Comparison of ENCODE assay signal across 39 cellular contexts in the genomic region with DNA sequence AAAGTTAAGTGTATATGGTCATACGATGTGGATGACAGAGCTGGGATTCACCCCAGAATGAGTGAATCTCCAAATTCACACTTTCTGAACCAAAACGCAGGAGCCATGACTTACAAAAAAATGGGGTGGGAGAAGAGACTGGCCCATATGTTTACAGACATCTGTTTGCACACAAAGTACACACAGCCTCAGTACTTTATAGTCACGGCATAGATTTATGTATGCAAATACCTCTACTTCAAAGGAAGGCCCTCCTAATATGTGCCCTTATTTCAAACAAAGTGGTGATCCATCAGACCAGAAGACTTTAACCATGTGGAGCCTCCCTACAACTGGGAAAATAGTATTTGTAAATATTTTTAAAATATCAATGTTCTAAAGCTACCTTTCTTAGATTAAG.
"Had no signal": no experiment of that assay in that cellular context is flagged by ENCODE, and none has a peak within 500 bp of the region (broad histone marks: within the 10 kb centered on the region; RNA-seq: fewer than 3 reads in every experiment).

No MANE protein-coding gene starts in this region.

- H3K4me3 Mint-ChIP-seq: activated CD4-positive, alpha-beta memory T cell treated with anti-CD3 and anti-CD28 coated beads, Interleukin-2, amount 10 ng/mL, durations not matched to agents 7 days and 5 days; activated CD4-positive, alpha-beta T cell treated with anti-CD3 and anti-CD28 coated beads for 36 hours; activated CD4-positive, alpha-beta T cell treated with anti-CD3 and anti-CD28 coated beads, Interleukin-2, amount 10 ng/mL, durations not matched to agents 7 days and 5 days; activated CD8-positive, alpha-beta memory T cell treated with anti-CD3 and anti-CD28 coated beads, Interleukin-2, amount 10 ng/mL, durations not matched to agents 7 days and 5 days; activated CD8-positive, alpha-beta T cell treated with anti-CD3 and anti-CD28 coated beads, Interleukin-2, amount 10 ng/mL, durations not matched to agents 7 days and 5 days; activated naive CD4-positive, alpha-beta T cell treated with anti-CD3 and anti-CD28 coated beads, Interleukin-2, amount 10 ng/mL, durations not matched to agents 7 days and 5 days; activated naive CD4-positive, alpha-beta T cell treated with anti-CD3 and anti-CD28 coated beads, Interleukin-2, amount 50 U/mL, for 24 hours; activated naive CD8-positive, alpha-beta T cell; activated naive CD8-positive, alpha-beta T cell treated with anti-CD3 and anti-CD28 coated beads, Interleukin-2, amount 10 ng/mL, durations not matched to agents 7 days and 5 days; activated naive CD8-positive, alpha-beta T cell treated with anti-CD3 and anti-CD28 coated beads, Interleukin-2, amount 50 U/mL, for 24 hours; activated T-cell treated with anti-CD3 and anti-CD28 coated beads, Interleukin-2, amount 50 U/mL, for 24 hours; brain; central memory CD8-positive, alpha-beta T cell; T-helper 1 cell treated with Interleukin-12 subunit alpha and Interleukin-12 subunit beta and Interleukin-4 antibody, amounts not matched to agents 30 μg/mL and 1 μg/mL, for 36 hours; T-helper 2 cell treated with Interferon-gamma antibody and Interleukin-4, amounts not matched to agents 5 μg/mL and 100 μg/mL, for 36 hours; WTC11 had no signal

- H3K36me3 Mint-ChIP-seq: activated naive CD8-positive, alpha-beta T cell had no signal

- DNase-seq: activated CD4-positive, alpha-beta memory T cell treated with anti-CD3 and anti-CD28 coated beads, Interleukin-2, amount 10 ng/mL, durations not matched to agents 7 days and 5 days; activated CD4-positive, alpha-beta T cell treated with anti-CD3 and anti-CD28 coated beads for 1 hour; activated CD4-positive, alpha-beta T cell treated with anti-CD3 and anti-CD28 coated beads for 36 hours; activated CD4-positive, alpha-beta T cell treated with anti-CD3 and anti-CD28 coated beads for 48 hours; activated CD4-positive, alpha-beta T cell treated with anti-CD3 and anti-CD28 coated beads, Interleukin-2, amount 10 ng/mL, durations not matched to agents 7 days and 5 days; activated CD4-positive, alpha-beta T cell treated with anti-CD3 and anti-CD28 coated beads, Interleukin-2, amount 50 U/mL, for 48 hours; activated CD4-positive, CD25-positive, alpha-beta regulatory T cell; activated CD8-positive, alpha-beta memory T cell treated with anti-CD3 and anti-CD28 coated beads for 24 hours; activated CD8-positive, alpha-beta memory T cell treated with anti-CD3 and anti-CD28 coated beads, Interleukin-2, amount 10 ng/mL, durations not matched to agents 7 days and 5 days; activated CD8-positive, alpha-beta memory T cell treated with anti-CD3 and anti-CD28 coated beads, Interleukin-2, amount 50 U/mL, for 48 hours; activated CD8-positive, alpha-beta T cell treated with anti-CD3 and anti-CD28 coated beads, Interleukin-2, amount 10 ng/mL, durations not matched to agents 7 days and 5 days; activated effector memory CD4-positive, alpha-beta T cell treated with Interleukin-2 at 50 U/mL for 16 hours; activated gamma-delta T cell; activated naive CD4-positive, alpha-beta T cell treated with anti-CD3 and anti-CD28 coated beads, Interleukin-2, amount 10 ng/mL, durations not matched to agents 7 days and 5 days; activated naive CD4-positive, alpha-beta T cell treated with Interleukin-2 at 50 U/mL for 16 hours; activated naive CD8-positive, alpha-beta T cell treated with anti-CD3 and anti-CD28 coated beads, Interleukin-2, amount 10 ng/mL, durations not matched to agents 7 days and 5 days; activated naive CD8-positive, alpha-beta T cell treated with anti-CD3 and anti-CD28 coated beads, Interleukin-2, amount 50 U/mL, for 24 hours; activated T-cell treated with anti-CD3 and anti-CD28 coated beads, Interleukin-2, amount 50 U/mL, for 24 hours; activated T-cell treated with anti-CD3 and anti-CD28 coated beads, Interleukin-2, amount 50 U/mL, for 48 hours; amygdala; anterior cingulate cortex; caudate nucleus; cerebellar nuclear complex; T-helper 2 cell; T-helper 9 cell; WERI-Rb-1 had no signal

- H3K9me3 Mint-ChIP-seq: activated CD4-positive, alpha-beta memory T cell treated with anti-CD3 and anti-CD28 coated beads, Interleukin-2, amount 10 ng/mL, durations not matched to agents 7 days and 5 days; activated naive CD4-positive, alpha-beta T cell treated with anti-CD3 and anti-CD28 coated beads, Interleukin-2, amount 10 ng/mL, durations not matched to agents 7 days and 5 days; activated naive CD4-positive, alpha-beta T cell treated with anti-CD3 and anti-CD28 coated beads, Interleukin-2, amount 50 U/mL, for 24 hours; activated naive CD8-positive, alpha-beta T cell treated with anti-CD3 and anti-CD28 coated beads, Interleukin-2, amount 10 ng/mL, durations not matched to agents 7 days and 5 days; activated naive CD8-positive, alpha-beta T cell treated with anti-CD3 and anti-CD28 coated beads, Interleukin-2, amount 50 U/mL, for 24 hours; activated T-cell treated with anti-CD3 and anti-CD28 coated beads, Interleukin-2, amount 50 U/mL, for 24 hours; activated T-helper 2 cell treated with anti-CD3 and anti-CD28 coated beads, Interferon-gamma antibody, Interleukin-2, Interleukin-4, amounts not matched to agents 10 μg/mL and 5 μg/mL and 100 μg/mL, durations not matched to agents 14 hours and 24 hours and 36 hours; central memory CD8-positive, alpha-beta T cell; T-helper 1 cell treated with Interleukin-12 subunit alpha and Interleukin-12 subunit beta and Interleukin-4 antibody, amounts not matched to agents 30 μg/mL and 1 μg/mL, for 36 hours; T-helper 2 cell treated with Interferon-gamma antibody and Interleukin-4, amounts not matched to agents 5 μg/mL and 100 μg/mL, for 36 hours had no signal

- H3K27me3 ChIP-seq: ascending aorta, cardiac muscle cell had no signal

- H3K27ac Mint-ChIP-seq: activated CD4-positive, alpha-beta memory T cell treated with anti-CD3 and anti-CD28 coated beads, Interleukin-2, amount 10 ng/mL, durations not matched to agents 7 days and 5 days; activated CD4-positive, alpha-beta T cell treated with anti-CD3 and anti-CD28 coated beads for 36 hours; activated CD4-positive, alpha-beta T cell treated with anti-CD3 and anti-CD28 coated beads, Interleukin-2, amount 10 ng/mL, durations not matched to agents 7 days and 5 days; activated CD8-positive, alpha-beta memory T cell treated with anti-CD3 and anti-CD28 coated beads, Interleukin-2, amount 10 ng/mL, durations not matched to agents 7 days and 5 days; activated CD8-positive, alpha-beta T cell treated with anti-CD3 and anti-CD28 coated beads, Interleukin-2, amount 10 ng/mL, durations not matched to agents 7 days and 5 days; activated naive CD4-positive, alpha-beta T cell treated with anti-CD3 and anti-CD28 coated beads, Interleukin-2, amount 10 ng/mL, durations not matched to agents 7 days and 5 days; activated naive CD4-positive, alpha-beta T cell treated with anti-CD3 and anti-CD28 coated beads, Interleukin-2, amount 50 U/mL, for 24 hours; activated naive CD8-positive, alpha-beta T cell; activated naive CD8-positive, alpha-beta T cell treated with anti-CD3 and anti-CD28 coated beads, Interleukin-2, amount 10 ng/mL, durations not matched to agents 7 days and 5 days; activated naive CD8-positive, alpha-beta T cell treated with anti-CD3 and anti-CD28 coated beads, Interleukin-2, amount 50 U/mL, for 24 hours; activated T-cell treated with anti-CD3 and anti-CD28 coated beads, Interleukin-2, amount 50 U/mL, for 24 hours; activated T-helper 2 cell treated with anti-CD3 and anti-CD28 coated beads, Interferon-gamma antibody, Interleukin-2, Interleukin-4, amounts not matched to agents 10 μg/mL and 5 μg/mL and 100 μg/mL, durations not matched to agents 14 hours and 24 hours and 36 hours; brain; T-helper 1 cell treated with Interleukin-12 subunit alpha and Interleukin-12 subunit beta and Interleukin-4 antibody, amounts not matched to agents 30 μg/mL and 1 μg/mL, for 36 hours; T-helper 2 cell treated with Interferon-gamma antibody and Interleukin-4, amounts not matched to agents 5 μg/mL and 100 μg/mL, for 36 hours; WTC11 had no signal

- H3K4me3 ChIP-seq: ascending aorta, cardiac muscle cell had no signal

- H3K27ac ChIP-seq: ascending aorta, cardiac muscle cell, WERI-Rb-1 had no signal

- H3K4me1 Mint-ChIP-seq: activated CD8-positive, alpha-beta memory T cell treated with anti-CD3 and anti-CD28 coated beads, Interleukin-2, amount 10 ng/mL, durations not matched to agents 7 days and 5 days; activated naive CD4-positive, alpha-beta T cell treated with anti-CD3 and anti-CD28 coated beads, Interleukin-2, amount 10 ng/mL, durations not matched to agents 7 days and 5 days; activated naive CD8-positive, alpha-beta T cell treated with anti-CD3 and anti-CD28 coated beads, Interleukin-2, amount 10 ng/mL, durations not matched to agents 7 days and 5 days had no signal

- ATAC-seq: activated CD4-positive, alpha-beta T cell treated with anti-CD3 and anti-CD28 coated beads for 36 hours; activated CD4-positive, CD25-positive, alpha-beta regulatory T cell treated with anti-CD3 and anti-CD28 coated beads, Interleukin-2, amount 50 U/mL, for 24 hours; activated CD8-positive, alpha-beta memory T cell treated with anti-CD3 and anti-CD28 coated beads, Interleukin-2, amount 10 ng/mL, durations not matched to agents 7 days and 5 days; activated CD8-positive, alpha-beta T cell treated with anti-CD3 and anti-CD28 coated beads, Interleukin-2, amount 10 ng/mL, durations not matched to agents 7 days and 5 days; activated naive CD8-positive, alpha-beta T cell treated with anti-CD3 and anti-CD28 coated beads, Interleukin-2, amount 50 U/mL, for 24 hours; WTC11 had no signal

- H3K36me3 ChIP-seq: ascending aorta, cardiac muscle cell, WERI-Rb-1 had no signal

- FAIRE-seq: bronchial epithelial cell, TTC549 had no signal

- H3K27me3 Mint-ChIP-seq: activated CD4-positive, alpha-beta memory T cell treated with anti-CD3 and anti-CD28 coated beads, Interleukin-2, amount 10 ng/mL, durations not matched to agents 7 days and 5 days; activated CD4-positive, alpha-beta T cell treated with anti-CD3 and anti-CD28 coated beads for 36 hours; activated CD4-positive, alpha-beta T cell treated with anti-CD3 and anti-CD28 coated beads, Interleukin-2, amount 10 ng/mL, durations not matched to agents 7 days and 5 days; activated CD8-positive, alpha-beta memory T cell treated with anti-CD3 and anti-CD28 coated beads, Interleukin-2, amount 10 ng/mL, durations not matched to agents 7 days and 5 days; activated naive CD4-positive, alpha-beta T cell treated with anti-CD3 and anti-CD28 coated beads, Interleukin-2, amount 10 ng/mL, durations not matched to agents 7 days and 5 days; activated naive CD4-positive, alpha-beta T cell treated with anti-CD3 and anti-CD28 coated beads, Interleukin-2, amount 50 U/mL, for 24 hours; activated naive CD8-positive, alpha-beta T cell; activated naive CD8-positive, alpha-beta T cell treated with anti-CD3 and anti-CD28 coated beads, Interleukin-2, amount 10 ng/mL, durations not matched to agents 7 days and 5 days; activated naive CD8-positive, alpha-beta T cell treated with anti-CD3 and anti-CD28 coated beads, Interleukin-2, amount 50 U/mL, for 24 hours; activated T-cell treated with anti-CD3 and anti-CD28 coated beads, Interleukin-2, amount 50 U/mL, for 24 hours; brain; central memory CD8-positive, alpha-beta T cell had no signal

- H3K9me3 ChIP-seq: ascending aorta had no signal
